In genomic region chr19:54233941-54234340, GRCh38 we compare ENCODE assay signal across 20 cellular contexts. TPM values are rescaled to one million over a fixed set of nuclear protein-coding genes. Genes with fewer than 3 reads are reported as not detected.
DNase-seq lines count a peak whose midpoint lies in the region; ATAC-seq and TF ChIP-seq lines count a peak whose summit lies in the region.
"Had no signal": no experiment of that assay in that cellular context is flagged by ENCODE, and none has a peak within 500 bp of the region (broad histone marks: within the 10 kb centered on the region; RNA-seq: fewer than 3 reads in every experiment).

No MANE protein-coding gene starts in this region.

- H3K4me1 ChIP-seq in osteoblast (ENCODE audit: insufficient read depth, low read length) = no peaks in the 10 kb centered on the region
- peaks cover 0 to 14% (median 7%) of the 10 kb centered on the region in 6 donors for H3K4me1 ChIP-seq in spleen
- no peaks in the 10 kb centered on the region for H3K4me1 ChIP-seq in testis
- H3K4me1 ChIP-seq: HAP-1 had no signal

- H3K4me1 Mint-ChIP-seq in chondrocyte (ENCODE audit: low read depth) = no peaks in the 10 kb centered on the region
- peaks cover 4% of the 10 kb centered on the region for H3K4me1 Mint-ChIP-seq in activated CD8-positive, alpha-beta memory T cell treated with anti-CD3 and anti-CD28 coated beads, Interleukin-2, amount 10 ng/mL, durations not matched to agents 7 days and 5 days

- H3K36me3 Mint-ChIP-seq in chondrocyte (ENCODE audit: low read depth) = peaks cover 4% of the 10 kb centered on the region
- H3K36me3 Mint-ChIP-seq in activated CD8-positive, alpha-beta memory T cell treated with anti-CD3 and anti-CD28 coated beads, Interleukin-2, amount 10 ng/mL, durations not matched to agents 7 days and 5 days = no peaks in the 10 kb centered on the region
- H3K36me3 Mint-ChIP-seq: CD4-positive, CD25-positive, alpha-beta regulatory T cell; CD8-positive, alpha-beta T cell had no signal

- H4K20me1 ChIP-seq in osteoblast (ENCODE audit: insufficient read depth, low read length) = no peaks in the 10 kb centered on the region

- TF ChIP-seq POLR2A in spleen (IDR thresholded peaks at IDR 0.05) (no peak), testis (IDR thresholded peaks at IDR 0.05) (no peak)

- H3K4me3 Mint-ChIP-seq in chondrocyte (ENCODE audit: unreplicated experiment) = no peak overlapping the region
- no peak overlapping the region for H3K4me3 Mint-ChIP-seq in activated CD8-positive, alpha-beta memory T cell treated with anti-CD3 and anti-CD28 coated beads, Interleukin-2, amount 10 ng/mL, durations not matched to agents 7 days and 5 days
- H3K4me3 Mint-ChIP-seq: CD4-positive, CD25-positive, alpha-beta regulatory T cell; CD8-positive, alpha-beta T cell; HFFc6 had no signal

- no peaks in the 10 kb centered on the region for H3K36me3 ChIP-seq in osteoblast (ENCODE audit: insufficient read depth, low read length)
- H3K36me3 ChIP-seq in spleen = peaks cover 0 to 34% (median 0%) of the 10 kb centered on the region in 6 donors
- H3K36me3 ChIP-seq in testis (ENCODE audit: low read depth, missing control alignments) = no peaks in the 10 kb centered on the region
- H3K36me3 ChIP-seq: HAP-1 had no signal

- H3K4me3 ChIP-seq in osteoblast (ENCODE audit: insufficient read depth, low read length) (no peak overlapping the region), spleen (no peak overlapping the region), testis (no peak overlapping the region)
- H3K4me3 ChIP-seq: HAP-1 had no signal

- 3 to 82% (median 81%) methylated on average over 5 of the region's 5 CpGs for whole genome bisulfite sequencing in spleen, 5 donors
- 36 to 76% methylated on average over 5 of the region's 5 CpGs for WGBS in testis, 2 donors

- peak; percentile 35 for DNase-seq in chondrocyte (ENCODE audit: low spot score)
- peak; percentile 13 for DNase-seq in dedifferentiated amniotic fluid mesenchymal stem cell (ENCODE audit: extremely low spot score)
- DNase-seq in osteoblast (ENCODE audit: insufficient read length, low spot score, missing footprints) = peak; percentile 19
- DNase-seq in spleen = peak; percentile 19
- DNase-seq in activated CD8-positive, alpha-beta memory T cell treated with anti-CD3 and anti-CD28 coated beads, Interleukin-2, amount 10 ng/mL, durations not matched to agents 7 days and 5 days = no peak
- DNase-seq in testis = no peak
- DNase-seq in MV-4-11 (lab: John Stamatoyannopoulos, UW) = no peak
- DNase-seq: C1 segment of cervical spinal cord; Caco-2; CD4-positive, CD25-positive, alpha-beta regulatory T cell; CD8-positive, alpha-beta T cell; DMS153; DND-41; GOT3; HFFc6 had no signal

- H3K9me3 ChIP-seq in osteoblast (ENCODE audit: low read depth, low read length) (no peaks in the 10 kb centered on the region), spleen (no peaks in the 10 kb centered on the region), testis (no peaks in the 10 kb centered on the region)
- H3K9me3 ChIP-seq: HAP-1 had no signal

- no peak overlapping the region for H3K27ac Mint-ChIP-seq in chondrocyte (ENCODE audit: unreplicated experiment)
- no peak overlapping the region for H3K27ac Mint-ChIP-seq in activated CD8-positive, alpha-beta memory T cell treated with anti-CD3 and anti-CD28 coated beads, Interleukin-2, amount 10 ng/mL, durations not matched to agents 7 days and 5 days
- H3K27ac Mint-ChIP-seq: CD8-positive, alpha-beta T cell; HFFc6 had no signal

- peaks cover 15% of the 10 kb centered on the region for H3K9me3 Mint-ChIP-seq in chondrocyte (ENCODE audit: low read depth)
- no peaks in the 10 kb centered on the region for H3K9me3 Mint-ChIP-seq in activated CD8-positive, alpha-beta memory T cell treated with anti-CD3 and anti-CD28 coated beads, Interleukin-2, amount 10 ng/mL, durations not matched to agents 7 days and 5 days (ENCODE audit: low read depth)
- H3K9me3 Mint-ChIP-seq: CD8-positive, alpha-beta T cell; HFFc6 had no signal

- no peaks in the 10 kb centered on the region for H3K79me2 ChIP-seq in osteoblast (ENCODE audit: insufficient read depth, low read length)

- no peak overlapping the region for H3K27ac ChIP-seq in osteoblast (ENCODE audit: low read depth, low read length)
- H3K27ac ChIP-seq in spleen = peak overlapping the region in 2 of 8 donors; percentile 13 to 39
- H3K27ac ChIP-seq in testis = no peak overlapping the region

- no peak overlapping the region for H2AFZ ChIP-seq in osteoblast (ENCODE audit: low read length)

- ATAC-seq in HG02798 (IDR thresholded peaks at IDR 0.05; ENCODE audit: poor library complexity, unreplicated experiment) = no peak
- ATAC-seq in activated CD8-positive, alpha-beta memory T cell treated with anti-CD3 and anti-CD28 coated beads, Interleukin-2, amount 10 ng/mL, durations not matched to agents 7 days and 5 days = no peak
- ATAC-seq: CD8-positive, alpha-beta T cell had no signal

- peaks cover 36% of the 10 kb centered on the region for H3K27me3 Mint-ChIP-seq in chondrocyte (ENCODE audit: low read depth)
- H3K27me3 Mint-ChIP-seq in activated CD8-positive, alpha-beta memory T cell treated with anti-CD3 and anti-CD28 coated beads, Interleukin-2, amount 10 ng/mL, durations not matched to agents 7 days and 5 days = peaks cover 63% of the 10 kb centered on the region

- CTCF ChIA-PET in activated CD8-positive, alpha-beta memory T cell treated with anti-CD3 and anti-CD28 coated beads, Interleukin-2, amount 10 ng/mL, durations not matched to agents 7 days and 5 days (lab: Charles Lee) = interaction anchor here (0.9 to 1.6 kb wide), 5 partner anchors 32 to 75 kb away, joined by 3 to 8 read pairs (median 3); partner anchors contain the start of genes LENG1 and MBOAT7

- TF ChIP-seq CTCF in chondrocyte (IDR thresholded peaks at IDR 0.05) (no peak), osteoblast (IDR thresholded peaks at IDR 0.05; ENCODE audit: extremely low read depth, low read depth, low read length) (no peak), spleen (IDR thresholded peaks at IDR 0.05 in 8 of 11, conservative IDR thresholded peaks at IDR 0.05 in 3 of 11) (no peak), testis (IDR thresholded peaks at IDR 0.05) (no peak)

- no peak overlapping the region for H3K4me2 ChIP-seq in osteoblast (ENCODE audit: insufficient read depth, low read length)

- intact Hi-C loops in spleen (cut with DNase I; ENCODE audit: low total_unique reads) = loop anchor here (5.0 kb wide), 1 partner anchor 67 kb away; no protein-coding TSS in a partner anchor
- intact Hi-C loops in testis (cut with DNase I; ENCODE audit: low total_unique reads) = no loop called here

- H3K27me3 ChIP-seq in osteoblast (ENCODE audit: insufficient read depth, low read length) (peaks cover 4% of the 10 kb centered on the region), spleen (replicated peaks in 1 of 7) (peaks cover 0 to 22% (median 0%) of the 10 kb centered on the region in 7 donors), testis (no peaks in the 10 kb centered on the region)

RNA-seq across cellular contexts. Expression of gene LILRA6, which starts 8.6 kb away (rescaled TPM):
- not detected in 3 replicates for total RNA-seq in chondrocyte
- total RNA-seq in osteoblast = not detected in 2 replicates
- 10 to 100 TPM; 21.5 to 77.5 (median 38.3) TPM for total RNA-seq in spleen
- polyA plus RNA-seq in spleen = 1 to 10 TPM; 1.2 to 8.2 (median 6.7) TPM
- total RNA-seq in activated CD8-positive, alpha-beta memory T cell treated with anti-CD3 and anti-CD28 coated beads, Interleukin-2, amount 10 ng/mL, durations not matched to agents 7 days and 5 days = not detected
- 1 to 10 TPM in 1 of 2 donors, under 1 TPM in 1; 0.37 to 1.5 TPM for total RNA-seq in testis
- 2.7 TPM for polyA plus RNA-seq in testis (ENCODE audit: insufficient read depth, low read depth, low replicate concordance)
- total RNA-seq: A172; A673; Caco-2; CD4-positive, CD25-positive, alpha-beta regulatory T cell; CD8-positive, alpha-beta T cell; HFFc6 had no signal
- polyA plus RNA-seq: BJ had no signal

RNA-seq across cellular contexts. Expression of gene LILRB3, which starts 11.1 kb away (rescaled TPM):
- total RNA-seq in chondrocyte (not detected in 3 replicates), osteoblast (not detected in 2 replicates), spleen (100 to 1,000 TPM in 3 of 7 donors, 10 to 100 TPM in 4; 61.5 to 443 (median 97.5) TPM), testis (10 to 100 TPM in 1 of 2 donors, 1 to 10 TPM in 1; 3.6 to 11.0 TPM)
- polyA plus RNA-seq in spleen (10 to 100 TPM in 2 of 3 donors, 1 to 10 TPM in 1; 6.4 to 24.6 (median 22.5) TPM), testis (ENCODE audit: insufficient read depth, low read depth, low replicate concordance) (4.9 TPM)
- under 1 TPM in 1 of 2 experiments, not detected in 1; 0.35 TPM for total RNA-seq in activated CD8-positive, alpha-beta memory T cell treated with anti-CD3 and anti-CD28 coated beads, Interleukin-2, amount 10 ng/mL, durations not matched to agents 7 days and 5 days
- total RNA-seq: A172; A673; Caco-2; CD8-positive, alpha-beta T cell; HFFc6 had no signal
- polyA plus RNA-seq: BJ had no signal

RNA-seq across cellular contexts. Expression of gene LILRB5, which starts 23.1 kb away (rescaled TPM):
- total RNA-seq in chondrocyte (not detected in 3 replicates), osteoblast (not detected in 2 replicates), spleen (100 to 1,000 TPM in 1 of 7 donors, 10 to 100 TPM in 6; 38.9 to 112 (median 79.6) TPM), testis (1 to 10 TPM; 1.9 to 4.4 TPM)
- polyA plus RNA-seq in spleen (10 to 100 TPM in 2 of 3 donors, 1 to 10 TPM in 1; 3.8 to 41.2 (median 23.9) TPM), testis (ENCODE audit: insufficient read depth, low read depth, low replicate concordance) (8.7 TPM)
- total RNA-seq in activated CD8-positive, alpha-beta memory T cell treated with anti-CD3 and anti-CD28 coated beads, Interleukin-2, amount 10 ng/mL, durations not matched to agents 7 days and 5 days = not detected
- total RNA-seq: A172; A673; Caco-2; CD4-positive, CD25-positive, alpha-beta regulatory T cell; CD8-positive, alpha-beta T cell; HFFc6 had no signal
- polyA plus RNA-seq: BJ; CD4-positive, CD25-positive, alpha-beta regulatory T cell had no signal

RNA-seq across cellular contexts. Expression of gene RPS9, which starts 33.3 kb away (rescaled TPM):
- total RNA-seq in chondrocyte (689 to 819 TPM (median 699 TPM) in 3 replicates), osteoblast (1,229 and 1,336 TPM in 2 replicates), spleen (1,000 to 10,000 TPM; 1,182 to 2,757 (median 1,587) TPM), testis (1,000 to 10,000 TPM in 1 of 2 donors, 100 to 1,000 TPM in 1; 648 to 1,251 TPM)
- polyA plus RNA-seq in spleen (1,000 to 10,000 TPM; 6,196 to 7,306 (median 6,994) TPM), testis (ENCODE audit: insufficient read depth, low read depth, low replicate concordance) (969 TPM)
- total RNA-seq in activated CD8-positive, alpha-beta memory T cell treated with anti-CD3 and anti-CD28 coated beads, Interleukin-2, amount 10 ng/mL, durations not matched to agents 7 days and 5 days = 1,000 to 10,000 TPM; 1,212 to 1,220 TPM

RNA-seq across cellular contexts. Expression of gene TSEN34, which starts 42.8 kb away (rescaled TPM):
- total RNA-seq in chondrocyte (39.6 to 46.2 TPM (median 40.5 TPM) in 3 replicates), osteoblast (73.1 and 76.3 TPM in 2 replicates), spleen (100 to 1,000 TPM in 1 of 7 donors, 10 to 100 TPM in 6; 32.2 to 109 (median 45.5) TPM), testis (100 to 1,000 TPM; 162 to 177 TPM)
- polyA plus RNA-seq in spleen (10 to 100 TPM; 25.5 to 45.2 (median 37.5) TPM), testis (ENCODE audit: insufficient read depth, low read depth, low replicate concordance) (73.1 TPM)
- total RNA-seq in activated CD8-positive, alpha-beta memory T cell treated with anti-CD3 and anti-CD28 coated beads, Interleukin-2, amount 10 ng/mL, durations not matched to agents 7 days and 5 days = 10 to 100 TPM; 11.4 to 13.5 TPM

Comparison
In these comparisons a context has a peak if more than half of its experiments do, and no peak if none do; other contexts are left out.
1. DNase-seq: peak in chondrocyte (single experiment), dedifferentiated amniotic fluid mesenchymal stem cell (single experiment), osteoblast (single experiment) and spleen (single experiment); none in activated CD8-positive, alpha-beta memory T cell treated with anti-CD3 and anti-CD28 coated beads, Interleukin-2, amount 10 ng/mL, durations not matched to agents 7 days and 5 days (single experiment), testis (single experiment) and MV-4-11 (single experiment).
2. RNA of gene LILRA6, which starts 8.6 kb away (total RNA-seq): 21.5 to 77.5 TPM in spleen; 0.37 to 1.5 TPM in testis, not detected in chondrocyte, not detected in osteoblast and not detected in activated CD8-positive, alpha-beta memory T cell treated with anti-CD3 and anti-CD28 coated beads, Interleukin-2, amount 10 ng/mL, durations not matched to agents 7 days and 5 days; every median in the first group is over 4 times any median in the second.
3. RNA of gene LILRB3, which starts 11.1 kb away (total RNA-seq): 61.5 to 443 TPM in spleen; 3.6 to 11.0 TPM in testis, 0.35 TPM in activated CD8-positive, alpha-beta memory T cell treated with anti-CD3 and anti-CD28 coated beads, Interleukin-2, amount 10 ng/mL, durations not matched to agents 7 days and 5 days, not detected in chondrocyte and not detected in osteoblast; every median in the first group is over 4 times any median in the second.
4. RNA of gene LILRB5, which starts 23.1 kb away (total RNA-seq): 38.9 to 112 TPM in spleen; 1.9 to 4.4 TPM in testis, not detected in activated CD8-positive, alpha-beta memory T cell treated with anti-CD3 and anti-CD28 coated beads, Interleukin-2, amount 10 ng/mL, durations not matched to agents 7 days and 5 days, not detected in chondrocyte and not detected in osteoblast; every median in the first group is over 4 times any median in the second.